8 cellular contexts compared by ENCODE assay signal in genomic region chr13:43787518-43787891, GRCh38. TPM values are rescaled to one million over a fixed set of nuclear protein-coding genes. Genes with fewer than 3 reads are reported as not detected.
A peak's percentile ranks its signal among the peaks of the same experiment; 100 is the strongest.
DNase-seq lines count a peak whose midpoint lies in the region; ATAC-seq, FAIRE-seq and TF ChIP-seq lines count a peak whose summit lies in the region.

No MANE protein-coding gene starts in this region.

- intact Hi-C loops in PC-9 (cut with micrococcal nuclease; ENCODE audit: unreplicated experiment): loop anchor here (10.0 kb wide), 2 partner anchors 213 to 633 kb away; no protein-coding TSS in a partner anchor
- intact Hi-C loops in prostate gland (cut with DNase I): loop anchor here (5.0 to 10.0 kb wide), 5 partner anchors 243 to 700 kb away; no protein-coding TSS in a partner anchor

- H2AFZ ChIP-seq in PC-9: peak overlapping the region; percentile 90

- no peak for FAIRE-seq in frontal cortex (lab: Jason Lieb, UNC)

- H3K36me3 ChIP-seq in ES-I3 (ENCODE audit: insufficient read depth, low read length): no peaks in the 10 kb centered on the region; the same call in 1 of the 2 replicates
- no peaks in the 10 kb centered on the region for H3K36me3 ChIP-seq in PC-9 (ENCODE audit: low read depth)
- H3K36me3 ChIP-seq in esophagus (ENCODE audit: control insufficient read depth in 2 of 2, insufficient read depth in 2 of 2, low read length in 1 of 2): no peaks in the 10 kb centered on the region
- no peaks in the 10 kb centered on the region for H3K36me3 ChIP-seq in prostate gland

- no peaks in the 10 kb centered on the region for H3F3A ChIP-seq in PC-9 (ENCODE audit: insufficient read depth, low read depth)

- H3K9me2 ChIP-seq in PC-9 (ENCODE audit: insufficient read depth): no peaks in the 10 kb centered on the region

- H3K79me2 ChIP-seq in PC-9 (ENCODE audit: low read depth): no peaks in the 10 kb centered on the region

- H4K20me1 ChIP-seq in PC-9 (ENCODE audit: insufficient read depth): no peaks in the 10 kb centered on the region

- H3K9me3 ChIP-seq in ES-I3 (ENCODE audit: control insufficient read depth, insufficient read depth, low read length) (no peaks in the 10 kb centered on the region), PC-9 (ENCODE audit: insufficient read depth, low read depth) (no peaks in the 10 kb centered on the region), esophagus (ENCODE audit: control insufficient read depth in 2 of 2, insufficient read depth in 1 of 2, low read depth in 1 of 2, low read length in 1 of 2) (no peaks in the 10 kb centered on the region), prostate gland (no peaks in the 10 kb centered on the region)

- DNase-seq in PC-9 (no peak), prostate gland (ENCODE audit: low spot score) (no peak), frontal cortex (ENCODE audit: low spot score in 2 of 2) (no peak), middle frontal gyrus (ENCODE audit: extremely low spot score, low spot score) (no peak)

- no peak for TF ChIP-seq POLR2A in prostate gland (IDR thresholded peaks at IDR 0.05)

- WGBS in esophagus, 2 donors: 21 to 23% methylated on average over 9 of the region's 9 CpGs
- 18% methylated on average over 9 of the region's 9 CpGs for WGBS in prostate gland

- 0 out of 2 replicates have a peak, but pooled peaks cover 7% of the 10 kb centered on the region for H3K4me1 ChIP-seq in ES-I3 (ENCODE audit: insufficient read depth, low read length)
- peaks cover 12% of the 10 kb centered on the region for H3K4me1 ChIP-seq in PC-9 (replicated peaks; ENCODE audit: insufficient read depth)
- peaks cover 4 to 16% of the 10 kb centered on the region in 2 donors for H3K4me1 ChIP-seq in esophagus (ENCODE audit: control insufficient read depth in 2 of 2, insufficient read depth in 2 of 2, low read length in 1 of 2)
- no peaks in the 10 kb centered on the region for H3K4me1 ChIP-seq in prostate gland (replicated peaks)

- TF ChIP-seq CTCF in PC-9 (conservative IDR thresholded peaks at IDR 0.05) (no peak), prostate gland (IDR thresholded peaks at IDR 0.05) (no peak)

- BruUV-seq in PC-9 (replicated peaks; lab: Mats Ljungman, UMichigan): no TSS peak

- no peak overlapping the region for H3K27ac ChIP-seq in PC-9
- H3K27ac ChIP-seq in esophagus (ENCODE audit: low read depth in 2 of 2, low read length in 1 of 2): peak overlapping the region; percentile 43 to 47
- peak overlapping the region; percentile 78 to 80 for H3K27ac ChIP-seq in prostate gland

- H3K27me3 ChIP-seq in PC-9 (ENCODE audit: insufficient read depth, low read depth): no peaks in the 10 kb centered on the region
- no peaks in the 10 kb centered on the region for H3K27me3 ChIP-seq in esophagus (ENCODE audit: control insufficient read depth in 1 of 2, insufficient read depth in 2 of 2, low read length in 2 of 2)
- H3K27me3 ChIP-seq in prostate gland (replicated peaks; ENCODE audit: insufficient read depth): no peaks in the 10 kb centered on the region

- H3K4me3 ChIP-seq in PC-9: peak overlapping the region; percentile 76
- H3K4me3 ChIP-seq in esophagus (ENCODE audit: low read depth in 1 of 2, low read length in 2 of 2): peak overlapping the region; percentile 52 to 54
- peak overlapping the region; percentile 66 to 72 for H3K4me3 ChIP-seq in prostate gland

- H3K9ac ChIP-seq in ES-I3 (ENCODE audit: low read depth, low read length): peak overlapping the region; percentile 72; the same call in 1 of the 2 replicates

- H3K4me2 ChIP-seq in PC-9: peak overlapping the region; percentile 88

- ATAC-seq in GM18511 (IDR thresholded peaks at IDR 0.05; ENCODE audit: unreplicated experiment) (no peak), HG03354 (IDR thresholded peaks at IDR 0.05; ENCODE audit: poor library complexity, severe bottlenecking, unreplicated experiment) (no peak)

- CTCF ChIA-PET in PC-9 (lab: Charles Lee): no interaction called here

- POLR2A ChIA-PET in PC-9 (lab: Charles Lee; ENCODE audit: unreplicated experiment): no interaction called here

RNA-seq across cellular contexts. Expression of gene ENOX1, which starts 0.7 kb away (rescaled TPM):
- total RNA-seq in PC-9 (2021): 0.35 and 0.38 TPM in 2 replicates
- under 1 TPM; 0.10 to 0.29 TPM for polyA plus RNA-seq in esophagus
- 1 to 10 TPM; 4.5 to 5.3 TPM for total RNA-seq in prostate gland
- total RNA-seq in frontal cortex: 50.5 TPM
